Comparison of ENCODE assay signal across 13 cellular contexts in the genomic region with DNA sequence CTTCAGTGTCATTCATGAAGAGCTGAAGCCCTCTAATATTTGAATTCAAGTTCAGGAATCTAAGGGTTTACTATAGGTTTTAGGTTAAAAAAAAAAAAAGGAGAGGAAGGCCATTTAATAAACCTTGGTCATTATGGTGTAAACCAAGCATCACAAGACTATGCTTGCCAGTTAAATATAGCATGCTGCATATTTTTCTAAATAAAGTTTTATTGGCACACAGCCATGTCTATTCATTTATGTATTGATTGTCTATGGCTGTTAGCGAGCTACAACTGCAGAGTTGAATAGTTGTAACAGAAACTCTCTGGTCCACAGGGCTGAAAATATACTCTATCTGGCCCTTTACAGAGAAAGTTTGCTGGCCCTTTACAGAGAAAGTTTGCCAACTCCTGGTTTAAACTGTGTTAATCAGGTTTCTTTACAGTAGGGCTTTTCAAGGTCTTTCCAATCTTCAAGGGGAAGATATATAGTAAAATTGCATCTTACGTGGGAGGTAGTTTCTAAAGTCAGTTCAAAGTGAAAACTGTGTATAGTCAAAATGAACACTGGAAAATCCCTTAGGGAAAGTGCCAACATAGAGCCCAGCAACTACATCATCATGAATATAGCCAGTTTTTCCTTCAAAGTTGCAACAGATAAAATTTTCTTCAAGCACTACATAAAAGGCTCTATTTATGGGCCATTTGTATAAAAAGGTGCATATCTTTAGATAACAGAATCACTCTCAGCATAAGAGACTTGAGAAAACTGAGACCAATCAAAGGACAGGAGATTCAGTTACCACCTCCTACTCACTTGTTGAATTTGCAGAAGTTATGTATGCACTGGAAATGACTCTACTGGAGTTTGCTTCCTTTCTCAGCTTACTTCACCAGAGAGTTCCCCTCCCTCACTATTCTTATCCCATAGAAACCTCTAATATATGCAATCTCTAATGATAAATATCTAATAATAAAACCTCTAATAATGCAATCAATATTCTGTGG. TPM values are rescaled to one million over a fixed set of nuclear protein-coding genes. Genes with fewer than 3 reads are reported as not detected.
DNase-seq lines count a peak whose midpoint lies in the region; ATAC-seq and TF ChIP-seq lines count a peak whose summit lies in the region.
"Had no signal": no experiment of that assay in that cellular context is flagged by ENCODE, and none has a peak within 500 bp of the region (broad histone marks: within the 10 kb centered on the region; RNA-seq: fewer than 3 reads in every experiment).

No MANE protein-coding gene starts in this region.

- DNase-seq in cardiac muscle cell (ENCODE audit: low read depth in 1 of 2, low spot score in 1 of 2) (no peak), left ventricle myocardium superior (no peak), upper lobe of right lung (no peak), SK-N-DZ (ENCODE audit: low spot score) (no peak)
- no peak for DNase-seq in activated CD4-positive, CD25-positive, alpha-beta regulatory T cell treated with anti-CD3 and anti-CD28 coated beads, Interleukin-2, amount 50 U/mL, for 72 hours
- DNase-seq: activated CD4-positive, alpha-beta T cell treated with anti-CD3 and anti-CD28 coated beads for 1 hour; NCI-H1048; NCI-H526; occipital lobe; SJCRH30 had no signal

- H3K27me3 ChIP-seq in cardiac muscle cell = no peaks in the 10 kb centered on the region
- H3K27me3 ChIP-seq in upper lobe of right lung = no peaks in the 10 kb centered on the region
- H3K27me3 ChIP-seq: SJCRH30 had no signal

- intact Hi-C loops in left ventricle myocardium superior (cut with micrococcal nuclease) = no loop called here
- intact Hi-C loops in upper lobe of right lung (cut with DNase I) = no loop called here

- H3K36me3 ChIP-seq in cardiac muscle cell (no peaks in the 10 kb centered on the region), upper lobe of right lung (no peaks in the 10 kb centered on the region)
- H3K36me3 ChIP-seq: SJCRH30 had no signal

- H3K27ac ChIP-seq in cardiac muscle cell (peak overlapping the region; percentile 14), upper lobe of right lung (no peak overlapping the region)
- H3K27ac ChIP-seq: SJCRH30 had no signal

- H3K9me3 ChIP-seq in cardiac muscle cell (ENCODE audit: low read depth) (no peaks in the 10 kb centered on the region), upper lobe of right lung (no peaks in the 10 kb centered on the region)
- H3K9me3 ChIP-seq: SJCRH30 had no signal

- H3K4me1 ChIP-seq in cardiac muscle cell (ENCODE audit: low read depth) = peaks cover 58% of the 10 kb centered on the region
- peaks cover 4% of the 10 kb centered on the region for H3K4me1 ChIP-seq in upper lobe of right lung

- H3K4me3 ChIP-seq in cardiac muscle cell (no peak overlapping the region), upper lobe of right lung (no peak overlapping the region)
- H3K4me3 ChIP-seq: SJCRH30 had no signal

- TF ChIP-seq CTCF in cardiac muscle cell (IDR thresholded peaks at IDR 0.05; ENCODE audit: low read depth, low read length) (no peak), upper lobe of right lung (IDR thresholded peaks at IDR 0.05) (no peak)

- ATAC-seq in left ventricle myocardium superior (no peak), HG02588 (IDR thresholded peaks at IDR 0.05; ENCODE audit: unreplicated experiment) (peak; percentile 75), HG03457 (IDR thresholded peaks at IDR 0.05; ENCODE audit: unreplicated experiment) (peak; percentile 39), upper lobe of right lung (peak; percentile 52), HG03139 (IDR thresholded peaks at IDR 0.05; ENCODE audit: unreplicated experiment) (no peak)

RNA-seq across cellular contexts. Expression of a gene that starts 49.7 kb away (rescaled TPM):
- total RNA-seq in cardiac muscle cell (50.6 and 78.7 TPM in 2 replicates), left ventricle myocardium superior (14.0 TPM), upper lobe of right lung (60.7 TPM)
- 38.6 and 68.0 TPM in 2 replicates for polyA plus RNA-seq in cardiac muscle cell
- 30.9 and 32.3 TPM in 2 replicates for polyA plus RNA-seq in SK-N-DZ (2014; cell fraction: cytosol; rRNA removed)
- 29.1 and 29.7 TPM in 2 replicates for polyA plus RNA-seq in SK-N-DZ (2014; cell fraction: nucleus; rRNA removed)

Comparison
In these comparisons a context has a peak if more than half of its experiments do, and no peak if none do; other contexts are left out.
1. ATAC-seq: peak in HG02588 (single experiment), HG03457 (single experiment) and upper lobe of right lung (single experiment); none in left ventricle myocardium superior (single experiment) and HG03139 (single experiment).